Comparison of ENCODE assay signal across 9 cellular contexts in genomic region chr4:48490012-48490679, GRCh38. TPM values are rescaled to one million over a fixed set of nuclear protein-coding genes. Genes with fewer than 3 reads are reported as not detected.
A peak's percentile ranks its signal among the peaks of the same experiment; 100 is the strongest.
DNase-seq lines count a peak whose midpoint lies in the region; ATAC-seq and TF ChIP-seq lines count a peak whose summit lies in the region.
"Had no signal": no experiment of that assay in that cellular context is flagged by ENCODE, and none has a peak within 500 bp of the region (broad histone marks: within the 10 kb centered on the region; RNA-seq: fewer than 3 reads in every experiment).

A gene with protein sequence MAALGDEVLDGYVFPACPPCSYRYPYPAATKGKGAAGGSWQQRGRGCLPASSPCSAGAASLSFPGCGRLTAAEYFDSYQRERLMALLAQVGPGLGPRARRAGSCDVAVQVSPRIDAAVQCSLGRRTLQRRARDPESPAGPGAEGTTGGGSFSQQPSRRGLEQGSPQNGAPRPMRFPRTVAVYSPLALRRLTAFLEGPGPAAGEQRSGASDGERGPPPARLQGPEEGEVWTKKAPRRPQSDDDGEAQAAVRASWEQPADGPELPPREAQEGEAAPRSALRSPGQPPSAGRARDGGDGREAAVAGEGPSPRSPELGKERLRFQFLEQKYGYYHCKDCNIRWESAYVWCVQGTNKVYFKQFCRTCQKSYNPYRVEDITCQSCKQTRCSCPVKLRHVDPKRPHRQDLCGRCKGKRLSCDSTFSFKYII (plus strand): TSS chr4:48490252. CDS start chr4:48490292, 40 bp downstream.

- peak within 1 kb of the TSS in 1 of 2 experiments; percentile 42 for H2BK12ac ChIP-seq in mesenchymal stem cell (ENCODE audit: low read length in 2 of 2)

- H3K4me2 ChIP-seq in mesenchymal stem cell (ENCODE audit: low read length, poor library complexity, severe bottlenecking) = peak within 1 kb of the TSS; percentile 76

- H2BK120ac ChIP-seq in mesenchymal stem cell (ENCODE audit: low read depth, low read length) = no peak within 1 kb of the TSS

- in situ Hi-C loops in ACHN (cut with HindIII; ENCODE audit: low pct_ligation_motif_present, low pct_unique_long_range_greater_than_20kb, low sequenced_read_pairs) = no loop called here

- peak within 1 kb of the TSS; percentile 35 to 81 for H3K18ac ChIP-seq in mesenchymal stem cell (ENCODE audit: low read depth in 1 of 2, low read length in 2 of 2)

- peak within 1 kb of the TSS; percentile 14 to 59 (median 43) for H3K4me3 ChIP-seq in breast epithelium
- H3K4me3 ChIP-seq in mesenchymal stem cell (ENCODE audit: insufficient read depth in 1 of 2, low read depth in 1 of 2, low read length in 2 of 2) = peak within 1 kb of the TSS; percentile 24 to 53
- H3K4me3 ChIP-seq in aorta (ENCODE audit: low read length in 2 of 2) = peak within 1 kb of the TSS in 1 of 2 donors; percentile 22

- H2BK5ac ChIP-seq in mesenchymal stem cell (ENCODE audit: low read depth, low read length, poor library complexity, severe bottlenecking) = no peak within 1 kb of the TSS

- H2AK5ac ChIP-seq in mesenchymal stem cell (ENCODE audit: low read length, severe bottlenecking) = no peak within 1 kb of the TSS

- under 1% methylated on average over 67 of the region's 80 CpGs for WGBS in mesenchymal stem cell
- WGBS in aorta, 2 donors = 3% methylated on average over 52 to 80 of the region's 80 CpGs

- no peaks in the 10 kb centered on the region for H3K36me3 ChIP-seq in breast epithelium
- H3K36me3 ChIP-seq in mesenchymal stem cell (ENCODE audit: control insufficient read depth in 1 of 2, insufficient read depth in 2 of 2, low read depth in 1 of 2, low read length in 2 of 2) = peaks cover 0 to 3% of the 10 kb centered on the region in 2 experiments
- H3K36me3 ChIP-seq in aorta (ENCODE audit: control insufficient read depth in 1 of 2, insufficient read depth in 2 of 2, low read length in 1 of 2) = no peaks in the 10 kb centered on the region

- no peaks in the 10 kb centered on the region for H3K9me3 ChIP-seq in breast epithelium
- no peaks in the 10 kb centered on the region for H3K9me3 ChIP-seq in mesenchymal stem cell (ENCODE audit: control insufficient read depth, low read length)
- no peaks in the 10 kb centered on the region for H3K9me3 ChIP-seq in aorta (ENCODE audit: control insufficient read depth, low read length)

- no peak within 1 kb of the TSS for H2BK15ac ChIP-seq in mesenchymal stem cell (ENCODE audit: low read depth, poor library complexity, severe bottlenecking)

- TF ChIP-seq POLR2A in breast epithelium (IDR thresholded peaks at IDR 0.05) = no peak

- H3K4ac ChIP-seq in mesenchymal stem cell (ENCODE audit: low read depth in 1 of 2, low read length in 2 of 2) = no peak within 1 kb of the TSS

- peak within 1 kb of the TSS in 1 of 2 experiments; percentile 97 for H3K23ac ChIP-seq in mesenchymal stem cell (ENCODE audit: low read length in 2 of 2)

- intact Hi-C loops in breast epithelium (cut with DNase I; ENCODE audit: low total_unique reads) = no loop called here
- intact Hi-C loops in aorta (cut with DNase I) = no loop called here

- peak within 1 kb of the TSS in 1 of 2 experiments; percentile 81 for H3K14ac ChIP-seq in mesenchymal stem cell (ENCODE audit: low read length in 2 of 2)

- H3K27ac ChIP-seq in breast epithelium (no peak within 1 kb of the TSS), mesenchymal stem cell (ENCODE audit: low read length, poor library complexity, severe bottlenecking) (no peak within 1 kb of the TSS), aorta (ENCODE audit: low read depth in 1 of 2, low read length in 2 of 2) (no peak within 1 kb of the TSS)

- H4K91ac ChIP-seq in mesenchymal stem cell (ENCODE audit: low read length) = peak within 1 kb of the TSS; percentile 21

- H4K8ac ChIP-seq in mesenchymal stem cell (ENCODE audit: low read length) = peak within 1 kb of the TSS; percentile 49

- H3K79me1 ChIP-seq in mesenchymal stem cell (replicated peaks; ENCODE audit: low read length, poor library complexity, severe bottlenecking) = no peaks in the 10 kb centered on the region

- peaks cover 4 to 48% of the 10 kb centered on the region in 2 donors for H3K27me3 ChIP-seq in breast epithelium
- H3K27me3 ChIP-seq in mesenchymal stem cell (ENCODE audit: control insufficient read depth in 1 of 2, insufficient read depth in 1 of 2, low read length in 2 of 2) = peaks cover 32 to 77% of the 10 kb centered on the region in 2 experiments
- no peaks in the 10 kb centered on the region for H3K27me3 ChIP-seq in aorta (ENCODE audit: control insufficient read depth in 1 of 2, insufficient read depth in 2 of 2, low read length in 1 of 2)

- ATAC-seq in HG02759 (IDR thresholded peaks at IDR 0.05; ENCODE audit: unreplicated experiment) = peak; percentile 47
- ATAC-seq in aorta (ENCODE audit: low FRiP score) = no peak
- ATAC-seq in HG03095 (IDR thresholded peaks at IDR 0.05; ENCODE audit: unreplicated experiment) = no peak

- peak; percentile 8 for DNase-seq in ACHN
- no peak for DNase-seq in breast epithelium (ENCODE audit: low spot score in 2 of 2)
- no peak for DNase-seq in mesenchymal stem cell
- no peak for DNase-seq in aorta
- no peak for DNase-seq in RKO (ENCODE audit: low spot score)
- DNase-seq in NCI-H446 (lab: John Stamatoyannopoulos, UW) = no peak
- DNase-seq: NCI-H226 had no signal

- H3K4me1 ChIP-seq in breast epithelium = no peaks in the 10 kb centered on the region
- H3K4me1 ChIP-seq in mesenchymal stem cell (ENCODE audit: control insufficient read depth, insufficient read depth, low read depth, low read length) = peaks cover 12% of the 10 kb centered on the region
- no peaks in the 10 kb centered on the region for H3K4me1 ChIP-seq in aorta (ENCODE audit: control insufficient read depth in 1 of 2, insufficient read depth in 2 of 2, low read length in 2 of 2)

- no peak for TF ChIP-seq CTCF in breast epithelium (IDR thresholded peaks at IDR 0.05)

- peak within 1 kb of the TSS; percentile 69 for H2AFZ ChIP-seq in mesenchymal stem cell (ENCODE audit: low read depth, low read length)

- H3K9ac ChIP-seq in mesenchymal stem cell (ENCODE audit: low read length) = no peak within 1 kb of the TSS

RNA-seq across cellular contexts. Expression of the gene that starts here (rescaled TPM):
- under 1 TPM in 1 of 3 donors, not detected in 2; 0.32 TPM for total RNA-seq in breast epithelium
- polyA plus RNA-seq in mesenchymal stem cell (2013, experiment 1 of 2) = not detected
- polyA plus RNA-seq in mesenchymal stem cell (2013, experiment 2 of 2) = not detected
- total RNA-seq in aorta = not detected
- polyA plus RNA-seq in aorta = not detected
